ENCODE assay signal across 33 cellular contexts in the genomic region with DNA sequence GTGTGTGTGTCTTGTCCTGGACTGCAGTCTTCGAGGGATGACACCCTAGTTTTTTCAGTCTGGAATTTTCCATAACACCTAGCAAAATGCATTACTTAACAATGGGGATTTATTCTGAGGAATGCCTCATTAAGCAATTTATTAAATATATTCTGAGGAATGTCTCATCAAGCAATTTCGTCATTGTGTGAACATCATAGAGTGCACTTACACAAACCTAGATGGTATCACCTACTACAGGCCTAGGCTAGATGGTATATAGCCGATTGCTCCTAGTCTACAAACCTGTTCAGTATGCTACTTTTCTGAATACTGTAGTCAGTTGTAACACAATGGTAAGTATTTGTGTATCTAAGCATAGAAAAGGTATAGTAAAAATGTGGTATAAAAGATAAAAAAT. TPM values are rescaled to one million over a fixed set of nuclear protein-coding genes. Genes with fewer than 3 reads are reported as not detected.
"Had no signal": no experiment of that assay in that cellular context is flagged by ENCODE, and none has a peak within 500 bp of the region (broad histone marks: within the 10 kb centered on the region; RNA-seq: fewer than 3 reads in every experiment).

No MANE protein-coding gene starts in this region.

- H3K9me3 Mint-ChIP-seq: activated naive CD4-positive, alpha-beta T cell treated with anti-CD3 and anti-CD28 coated beads, Interleukin-2, amount 50 U/mL, for 72 hours; activated naive CD8-positive, alpha-beta T cell treated with anti-CD3 and anti-CD28 coated beads, Interleukin-2, amount 50 U/mL, for 24 hours had no signal

- DNase-seq: activated CD4-positive, alpha-beta T cell treated with anti-CD3 and anti-CD28 coated beads for 48 hours; activated CD4-positive, alpha-beta T cell treated with anti-CD3 and anti-CD28 coated beads, Interleukin-2, amount 50 U/mL, for 4 hours; activated CD4-positive, CD25-positive, alpha-beta regulatory T cell treated with anti-CD3 and anti-CD28 coated beads, Interleukin-2, amount 50 U/mL, for 72 hours; activated CD8-positive, alpha-beta memory T cell treated with anti-CD3 and anti-CD28 coated beads, Interleukin-2, amount 50 U/mL, for 48 hours; activated CD8-positive, alpha-beta T cell treated with anti-CD3 and anti-CD28 coated beads, Interleukin-2, amount 10 ng/mL, durations not matched to agents 7 days and 5 days; activated effector memory CD4-positive, alpha-beta T cell treated with Interleukin-2 at 50 U/mL for 16 hours; activated naive CD4-positive, alpha-beta T cell; activated naive CD8-positive, alpha-beta T cell treated with anti-CD3 and anti-CD28 coated beads, Interleukin-2, amount 50 U/mL, for 24 hours; activated T-cell treated with anti-CD3 and anti-CD28 coated beads, Interleukin-2, amount 50 U/mL, for 1 hour; amniotic stem cell; body of pancreas; IMR-90; Kasumi-1; KBM-7; NCI-H1092; NCI-H1417; NCI-H1694; NCI-H2029; NCI-H2107; NCI-H2171 treated with DMSO at 0.1 percent for 48 hours; NCI-H226; NCI-H526; NCI-H82; NK-92 treated with Interleukin-12 subunit alpha and Interleukin-12 subunit beta, amount 100 ng/mL, for 24 hours; Peyer's patch; SHP77; T-helper 17 cell; T-helper 9 cell had no signal

- H3K36me3 Mint-ChIP-seq: activated naive CD4-positive, alpha-beta T cell treated with anti-CD3 and anti-CD28 coated beads, Interleukin-2, amount 50 U/mL, for 72 hours; WTC11 had no signal

- H3K27ac ChIP-seq: ascending aorta, Peyer's patch, RWPE1 had no signal

- H3K36me3 ChIP-seq: ascending aorta, Peyer's patch had no signal

- H3K4me1 ChIP-seq: ascending aorta had no signal

- H3K27ac Mint-ChIP-seq: activated CD8-positive, alpha-beta T cell treated with anti-CD3 and anti-CD28 coated beads, Interleukin-2, amount 10 ng/mL, durations not matched to agents 7 days and 5 days; activated naive CD4-positive, alpha-beta T cell treated with anti-CD3 and anti-CD28 coated beads, Interleukin-2, amount 50 U/mL, for 72 hours; activated naive CD8-positive, alpha-beta T cell treated with anti-CD3 and anti-CD28 coated beads, Interleukin-2, amount 50 U/mL, for 24 hours; T-helper 17 cell; WTC11 had no signal

- H3K4me3 Mint-ChIP-seq: activated CD8-positive, alpha-beta T cell treated with anti-CD3 and anti-CD28 coated beads, Interleukin-2, amount 10 ng/mL, durations not matched to agents 7 days and 5 days; activated naive CD8-positive, alpha-beta T cell treated with anti-CD3 and anti-CD28 coated beads, Interleukin-2, amount 50 U/mL, for 24 hours; T-helper 17 cell had no signal

- H3K9me3 ChIP-seq: ascending aorta, body of pancreas, Peyer's patch had no signal

- H3K27me3 ChIP-seq: ascending aorta, body of pancreas, Peyer's patch had no signal

- H3K4me3 ChIP-seq: ascending aorta, body of pancreas, Peyer's patch had no signal

RNA-seq across cellular contexts. Expression of a gene that starts 1.1 kb away (rescaled TPM):
- total RNA-seq: activated CD8-positive, alpha-beta T cell treated with anti-CD3 and anti-CD28 coated beads, Interleukin-2, amount 10 ng/mL, durations not matched to agents 7 days and 5 days; activated naive CD4-positive, alpha-beta T cell treated with anti-CD3 and anti-CD28 coated beads, Interleukin-2, amount 50 U/mL, for 72 hours; IMR-90; SK-MEL-5 had no signal
- polyA plus RNA-seq: IMR-90 had no signal
